ENCODE assay signal across 13 cellular contexts in genomic region chr4:9994246-9994847, GRCh38. TPM values are rescaled to one million over a fixed set of nuclear protein-coding genes. Genes with fewer than 3 reads are reported as not detected.
A peak's percentile ranks its signal among the peaks of the same experiment; 100 is the strongest.
DNase-seq lines count a peak whose midpoint lies in the region; ATAC-seq and TF ChIP-seq lines count a peak whose summit lies in the region.
"Had no signal": no experiment of that assay in that cellular context is flagged by ENCODE, and none has a peak within 500 bp of the region (broad histone marks: within the 10 kb centered on the region; RNA-seq: fewer than 3 reads in every experiment).

No MANE protein-coding gene starts in this region.

- no peak overlapping the region for H2BK120ac ChIP-seq in neuronal stem cell (ENCODE audit: low read depth, low read length)

- no peak overlapping the region for H2BK12ac ChIP-seq in neuronal stem cell (ENCODE audit: low read length)

- no peak overlapping the region for H3K4me2 ChIP-seq in neuronal stem cell (ENCODE audit: insufficient read depth, low read length, poor library complexity, severe bottlenecking)

- H3K27me3 ChIP-seq in thyroid gland (no peaks in the 10 kb centered on the region), neuronal stem cell (ENCODE audit: control insufficient read depth in 3 of 3, insufficient read depth in 3 of 3, low read depth in 1 of 3, low read length in 3 of 3) (no peaks in the 10 kb centered on the region)
- H3K27me3 ChIP-seq: foreskin keratinocyte had no signal

- no peak for TF ChIP-seq POLR2A in thyroid gland (IDR thresholded peaks at IDR 0.05)

- peak; percentile 41 to 59 for ATAC-seq in activated CD4-positive, CD25-positive, alpha-beta regulatory T cell treated with anti-CD3 and anti-CD28 coated beads, Interleukin-2, amount 50 U/mL, for 24 hours
- peak; percentile 65 for ATAC-seq in GM21529 (IDR thresholded peaks at IDR 0.05; ENCODE audit: unreplicated experiment)
- peak; percentile 47 for ATAC-seq in HG03342 (IDR thresholded peaks at IDR 0.05; ENCODE audit: unreplicated experiment)
- peak; percentile 86 for ATAC-seq in mucosa of descending colon
- ATAC-seq: foreskin keratinocyte had no signal

- H3K4ac ChIP-seq in neuronal stem cell (ENCODE audit: low read length), result no peak overlapping the region

- intact Hi-C loops in mucosa of descending colon (cut with DNase I, micrococcal nuclease) (no loop called here), thyroid gland (cut with DNase I) (no loop called here)

- no peak overlapping the region for H2BK15ac ChIP-seq in neuronal stem cell (ENCODE audit: low read length)

- no peak overlapping the region for H3K9ac ChIP-seq in neuronal stem cell (ENCODE audit: low read depth, low read length, poor library complexity)

- H3K27ac ChIP-seq in thyroid gland (no peak overlapping the region), neuronal stem cell (replicated peaks; ENCODE audit: low read length) (no peak overlapping the region)
- H3K27ac ChIP-seq: 22Rv1, foreskin keratinocyte, HL-60 had no signal

- WGBS in thyroid gland, 2 donors, result 81 to 93% methylated on average over 3 of the region's 3 CpGs
- WGBS in neuronal stem cell (ENCODE audit: extremely low coverage in 2 of 2, insufficient read length in 2 of 2, insufficient replicate concordance in 1 of 2), 2 donors, result no CpG with 5 or more reads among the region's 3 CpGs

- no peak overlapping the region for H2AFZ ChIP-seq in neuronal stem cell (ENCODE audit: low read length)

- H2AK5ac ChIP-seq in neuronal stem cell (ENCODE audit: low read depth, low read length), result no peak overlapping the region

- no peak for DNase-seq in activated CD4-positive, CD25-positive, alpha-beta regulatory T cell treated with anti-CD3 and anti-CD28 coated beads, Interleukin-2, amount 50 U/mL, for 72 hours
- DNase-seq in mucosa of descending colon (peak in 1 of 3 donors; percentile 57), activated gamma-delta T cell treated with Interleukin-2 at 50 U/mL for 16 hours (no peak), thyroid gland (no peak), neuronal stem cell (ENCODE audit: low spot score) (no peak)
- DNase-seq: foreskin keratinocyte, MV-4-11, NCI-H748 treated with DMSO at 0.1 percent for 48 hours had no signal

- no peaks in the 10 kb centered on the region for H3K9me3 ChIP-seq in mucosa of descending colon
- no peaks in the 10 kb centered on the region for H3K9me3 ChIP-seq in thyroid gland
- H3K9me3 ChIP-seq in neuronal stem cell (replicated peaks in 1 of 2; ENCODE audit: control insufficient read depth in 2 of 2, insufficient read depth in 1 of 2, low read depth in 1 of 2, low read length in 2 of 2), result no peaks in the 10 kb centered on the region

- no peak overlapping the region for H4K91ac ChIP-seq in neuronal stem cell (ENCODE audit: low read depth, low read length, poor library complexity)

- no peak overlapping the region for H3K14ac ChIP-seq in neuronal stem cell (ENCODE audit: low read length)

- no peak for TF ChIP-seq CTCF in mucosa of descending colon (IDR thresholded peaks at IDR 0.05)
- TF ChIP-seq CTCF in thyroid gland (IDR thresholded peaks at IDR 0.05), result no peak

- no peaks in the 10 kb centered on the region for H3K79me1 ChIP-seq in neuronal stem cell (ENCODE audit: low read depth, low read length)

- H2BK5ac ChIP-seq in neuronal stem cell (ENCODE audit: low read length), result no peak overlapping the region

- no peak overlapping the region for H3K23ac ChIP-seq in neuronal stem cell (ENCODE audit: low read depth, low read length, poor library complexity)

- H3K4me3 ChIP-seq in mucosa of descending colon (no peak overlapping the region), thyroid gland (replicated peaks in 1 of 3) (no peak overlapping the region), neuronal stem cell (ENCODE audit: low read length in 2 of 2) (no peak overlapping the region)

- no peak overlapping the region for H4K8ac ChIP-seq in neuronal stem cell (ENCODE audit: low read depth, low read length)

- H3K36me3 ChIP-seq in mucosa of descending colon (ENCODE audit: low read depth) (no peaks in the 10 kb centered on the region), thyroid gland (no peaks in the 10 kb centered on the region), neuronal stem cell (replicated peaks in 1 of 2; ENCODE audit: control insufficient read depth in 2 of 2, insufficient read depth in 2 of 2, low read length in 2 of 2) (no peaks in the 10 kb centered on the region)

- peaks cover 13% of the 10 kb centered on the region for H3K4me1 ChIP-seq in mucosa of descending colon (ENCODE audit: low read depth)
- H3K4me1 ChIP-seq in thyroid gland, result peaks cover 8 to 10% of the 10 kb centered on the region in 2 donors
- no peaks in the 10 kb centered on the region for H3K4me1 ChIP-seq in neuronal stem cell (ENCODE audit: control insufficient read depth in 2 of 2, insufficient read depth in 1 of 2, low read depth in 1 of 2, low read length in 2 of 2)
- H3K4me1 ChIP-seq: foreskin keratinocyte had no signal

- no peak overlapping the region for H3K18ac ChIP-seq in neuronal stem cell (ENCODE audit: low read length)

RNA-seq across cellular contexts. Expression of gene SLC2A9, which starts 26.9 kb away (rescaled TPM):
- 1 to 10 TPM; 4.8 to 8.9 (median 8.1) TPM for total RNA-seq in mucosa of descending colon
- 10 to 100 TPM in 1 of 4 donors, 1 to 10 TPM in 3; 5.0 to 21.2 (median 9.2) TPM for total RNA-seq in thyroid gland
- polyA plus RNA-seq in neuronal stem cell (2013, experiment 1 of 2), result 0.06 TPM
- 0.17 TPM for polyA plus RNA-seq in neuronal stem cell (2013, experiment 2 of 2)
